1 cellular context compared by ENCODE assay signal in genomic region chr9:27437652-27438373, GRCh38.
TF ChIP-seq lines count a peak whose summit lies in the region.

No MANE protein-coding gene starts in this region.

TF ChIP-seq in K562, 482 proteins besides CTCF, POLR2A, EP300 and RAD21 (continued from another document):
- TF ChIP-seq NFE2 (IDR thresholded peaks at IDR 0.05; ENCODE audit: low read depth) (peak; percentile 61; the same call in 1 of the 2 replicates), MAFK (IDR thresholded peaks at IDR 0.05; ENCODE audit: low read length) (peak; percentile 16; the same call in 1 of the 2 replicates), SOX6 (IDR thresholded peaks at IDR 0.05) (peak; percentile 80), RUNX1 (IDR thresholded peaks at IDR 0.05; ENCODE audit: low read depth) (no peak), PKNOX1 (IDR thresholded peaks at IDR 0.05) (peak; percentile 68), NFIX (CRISPR knock-in tag; IDR thresholded peaks at IDR 0.05; ENCODE audit: low read depth) (no peak), ZNF253 (CRISPR knock-in tag; conservative IDR thresholded peaks at IDR 0.05) (no peak), SFPQ (IDR thresholded peaks at IDR 0.05; ENCODE audit: low read depth, low read length) (no peak), KAT7 (CRISPR knock-in tag; IDR thresholded peaks at IDR 0.05; ENCODE audit: borderline replicate concordance) (no peak), JUND (IDR thresholded peaks at IDR 0.05; ENCODE audit: borderline replicate concordance, low read depth, low read length) (peak; percentile 8; the same call in 1 of the 2 replicates), JUND (tag; IDR thresholded peaks at IDR 0.05; ENCODE audit: borderline replicate concordance, low read depth, low read length) (no peak), SREBF1 (IDR thresholded peaks at IDR 0.05; ENCODE audit: borderline replicate concordance, low read depth, low read length) (no peak), SAP30 (IDR thresholded peaks at IDR 0.05; ENCODE audit: borderline replicate concordance, insufficient read depth, low read depth, low read length, poor library complexity, severe bottlenecking) (no peak), ZNF316 (IDR thresholded peaks at IDR 0.05) (peak; percentile 60), MAFF (IDR thresholded peaks at IDR 0.05; ENCODE audit: low read length) (peak; percentile 60; the same call in 1 of the 2 replicates), MNT (conservative IDR thresholded peaks at IDR 0.05) (peak; percentile 45 to 50; a peak in 3 of 4 replicates), MEIS2 (IDR thresholded peaks at IDR 0.05; ENCODE audit: partially characterized antibody) (peak; percentile 90), GATAD2B (IDR thresholded peaks at IDR 0.05; ENCODE audit: borderline replicate concordance) (peak; percentile 28; the same call in 1 of the 2 replicates), TBP (optimal IDR thresholded peaks at IDR 0.05; ENCODE audit: low read depth, low read length) (no peak), KDM4B (IDR thresholded peaks at IDR 0.05; ENCODE audit: borderline replicate concordance in 2 of 2, low read depth in 1 of 2) (no peak), BCOR (IDR thresholded peaks at IDR 0.05) (no peak), ARID3A (IDR thresholded peaks at IDR 0.05; ENCODE audit: borderline replicate concordance, low read depth, low read length) (no peak), CBFA2T3 (IDR thresholded peaks at IDR 0.05) (peak; percentile 72)
